In genomic region chr6:153002613-153003293, GRCh38 we compare ENCODE assay signal across 8 cellular contexts. TPM values are rescaled to one million over a fixed set of nuclear protein-coding genes. Genes with fewer than 3 reads are reported as not detected.
DNase-seq lines count a peak whose midpoint lies in the region; ATAC-seq, FAIRE-seq and TF ChIP-seq lines count a peak whose summit lies in the region.

TSS of gene MTRF1L (minus strand) at chr6:153002709. CDS start at chr6:153002685, 24 bp downstream.

- peak; percentile 98 for FAIRE-seq in GM19239 (lab: Jason Lieb, UNC)

- peak; percentile 97 for ATAC-seq in HG03457 (IDR thresholded peaks at IDR 0.05; ENCODE audit: unreplicated experiment)

- no peak for TF ChIP-seq CTCF in BE2C (IDR thresholded peaks at IDR 0.05; ENCODE audit: low read depth, low read length)
- TF ChIP-seq CTCF in coronary artery (IDR thresholded peaks at IDR 0.05): no peak

- H3K4me1 ChIP-seq in BE2C: no peaks in the 10 kb centered on the region

- H3K9me3 ChIP-seq in BE2C: no peaks in the 10 kb centered on the region

- H3K27ac Mint-ChIP-seq in activated CD4-positive, alpha-beta T cell treated with anti-CD3 and anti-CD28 coated beads, Interleukin-2, amount 10 ng/mL, durations not matched to agents 24 days and 14 days: peak within 1 kb of the TSS; percentile 90

- peaks cover 12% of the 10 kb centered on the region for H3K27me3 Mint-ChIP-seq in activated CD4-positive, alpha-beta T cell treated with anti-CD3 and anti-CD28 coated beads, Interleukin-2, amount 10 ng/mL, durations not matched to agents 24 days and 14 days

- peaks cover 12% of the 10 kb centered on the region for H3K36me3 ChIP-seq in BE2C

- intact Hi-C loops in activated CD4-positive, alpha-beta T cell treated with anti-CD3 and anti-CD28 coated beads, Interleukin-2, amount 10 ng/mL, durations not matched to agents 24 days and 14 days (cut with micrococcal nuclease): loop anchor here (2.0 to 10.0 kb wide), 3 partner anchors 20 to 698 kb away; partner anchors contain the start of gene FBXO5

- H3K27me3 ChIP-seq in BE2C: no peaks in the 10 kb centered on the region
- no peaks in the 10 kb centered on the region for H3K27me3 ChIP-seq in layer of hippocampus (ENCODE audit: control insufficient read depth, insufficient read depth, low read length)

- peaks cover 4% of the 10 kb centered on the region for H3K9me3 Mint-ChIP-seq in activated CD4-positive, alpha-beta T cell treated with anti-CD3 and anti-CD28 coated beads, Interleukin-2, amount 10 ng/mL, durations not matched to agents 24 days and 14 days

- DNase-seq in BE2C (peak; percentile 96), GM19239 (ENCODE audit: insufficient read length, low spot score) (peak; percentile 75), NCI-H524 treated with DMSO at 0.1 percent for 48 hours (lab: John Stamatoyannopoulos, UW) (peak; percentile 95), coronary artery (ENCODE audit: low spot score) (peak; percentile 97)
- DNase-seq in activated CD4-positive, alpha-beta T cell treated with anti-CD3 and anti-CD28 coated beads, Interleukin-2, amount 10 ng/mL, durations not matched to agents 24 days and 14 days: peak; percentile 96
- peak; percentile 66 to 78 for DNase-seq in stimulated activated CD4-positive, alpha-beta T cell treated with anti-CD3 and anti-CD28 coated beads, Interleukin-1b, Interleukin-23, amount 100 ng/mL, for 4 hours (ENCODE audit: low read depth in 2 of 2)

- peak within 1 kb of the TSS; percentile 97 for H3K4me3 Mint-ChIP-seq in activated CD4-positive, alpha-beta T cell treated with anti-CD3 and anti-CD28 coated beads, Interleukin-2, amount 10 ng/mL, durations not matched to agents 24 days and 14 days

- H3K4me3 ChIP-seq in BE2C (ENCODE audit: low read depth, low read length): peak within 1 kb of the TSS; percentile 97
- peak within 1 kb of the TSS; percentile 84 for H3K4me3 ChIP-seq in coronary artery

- peak within 1 kb of the TSS; percentile 80 to 88 for H3K27ac ChIP-seq in coronary artery
- H3K27ac ChIP-seq in layer of hippocampus (ENCODE audit: low read depth, low read length): peak within 1 kb of the TSS; percentile 79

- peaks cover 28% of the 10 kb centered on the region for H3K4me1 Mint-ChIP-seq in activated CD4-positive, alpha-beta T cell treated with anti-CD3 and anti-CD28 coated beads, Interleukin-2, amount 10 ng/mL, durations not matched to agents 24 days and 14 days

- peaks cover 25% of the 10 kb centered on the region for H3K36me3 Mint-ChIP-seq in activated CD4-positive, alpha-beta T cell treated with anti-CD3 and anti-CD28 coated beads, Interleukin-2, amount 10 ng/mL, durations not matched to agents 24 days and 14 days (ENCODE audit: low read depth)

RNA-seq across cellular contexts. Expression of gene MTRF1L, which starts in this region (rescaled TPM):
- 47.8 TPM for polyA plus RNA-seq in BE2C (2012; ENCODE audit: insufficient read depth, insufficient read length, low read depth)
- total RNA-seq in activated CD4-positive, alpha-beta T cell treated with anti-CD3 and anti-CD28 coated beads, Interleukin-2, amount 10 ng/mL, durations not matched to agents 24 days and 14 days: 20.6 and 21.3 TPM in 2 replicates

Comparison
In these comparisons a context has a peak if more than half of its experiments do, and no peak if none do; other contexts are left out.
1. Peak in every context shown above with its lines: DNase-seq, ATAC-seq, H3K4me3 ChIP-seq and H3K27ac ChIP-seq.